In the genomic region with DNA sequence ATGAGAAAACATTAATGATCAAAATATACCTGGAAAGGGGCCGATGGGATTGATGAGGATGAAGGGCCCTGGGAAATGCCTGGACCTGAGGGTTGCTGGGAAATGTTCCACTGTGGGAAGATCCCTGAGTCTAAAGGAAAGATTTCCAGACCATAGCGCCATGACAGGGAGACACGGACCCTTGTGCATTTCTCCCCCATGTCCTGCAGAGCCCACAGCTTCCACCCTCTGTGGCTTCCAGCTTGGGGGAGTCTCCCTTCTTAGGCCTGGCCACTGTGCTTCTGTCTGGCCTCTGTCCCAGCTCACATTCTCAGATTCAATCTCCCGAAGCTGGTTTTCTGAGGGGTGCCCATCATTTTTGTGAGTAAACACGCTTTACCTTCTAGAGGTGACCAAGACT, we compare ENCODE assay signal across 21 cellular contexts. TPM values are rescaled to one million over a fixed set of nuclear protein-coding genes. Genes with fewer than 3 reads are reported as not detected.
A peak's percentile ranks its signal among the peaks of the same experiment; 100 is the strongest.
DNase-seq lines count a peak whose midpoint lies in the region; ATAC-seq and TF ChIP-seq lines count a peak whose summit lies in the region.
"Had no signal": no experiment of that assay in that cellular context is flagged by ENCODE, and none has a peak within 500 bp of the region (broad histone marks: within the 10 kb centered on the region; RNA-seq: fewer than 3 reads in every experiment).

No MANE protein-coding gene starts in this region.

- H3K4me3 ChIP-seq in esophagus muscularis mucosa: no peak overlapping the region
- H3K4me3 ChIP-seq: BLaER1 treated with 17β-estradiol and CSF1 and Interleukin-3, amounts not matched to agents 10 nM and 100 nM; GM12878; GM23338; HAP-1 had no signal

- WGBS in esophagus muscularis mucosa: 92% methylated on average over 5 of the region's 5 CpGs

- peak; percentile 2 for DNase-seq in AG20443 (ENCODE audit: low spot score)
- peak; percentile 1 for DNase-seq in GM10248 (ENCODE audit: extremely low spot score)
- DNase-seq in esophagus muscularis mucosa (ENCODE audit: extremely low spot score): peak; percentile 75
- DNase-seq in UCSD-AML1 (lab: John Stamatoyannopoulos, UW; ENCODE audit: unreplicated experiment): no peak
- no peak for DNase-seq in activated gamma-delta T cell treated with Interleukin-2 at 50 U/mL for 16 hours
- DNase-seq: AML-193; BE2C; CD4-positive, alpha-beta T cell; CD8-positive, alpha-beta memory T cell; DMS 273 treated with DMSO at 0.1 percent for 48 hours; DMS79; EL; GDM1; HFFc6 had no signal

- ATAC-seq in GM21381 (IDR thresholded peaks at IDR 0.05; ENCODE audit: unreplicated experiment): no peak
- ATAC-seq: GM12878, GM23338 had no signal

- no peak for TF ChIP-seq POLR2A in esophagus muscularis mucosa (IDR thresholded peaks at IDR 0.05; ENCODE audit: low read depth)

- TF ChIP-seq EP300 in esophagus muscularis mucosa (IDR thresholded peaks at IDR 0.05): no peak

- H3K9me3 ChIP-seq in esophagus muscularis mucosa: no peaks in the 10 kb centered on the region
- H3K9me3 ChIP-seq: BE2C, HAP-1 had no signal

- no peak for TF ChIP-seq CTCF in GM10248 (IDR thresholded peaks at IDR 0.05; ENCODE audit: control extremely low read depth, extremely low read depth, low read depth, missing control alignments)
- TF ChIP-seq CTCF in esophagus muscularis mucosa (IDR thresholded peaks at IDR 0.05): no peak

- POLR2A ChIA-PET in GM10248 (lab: Yijun Ruan, JAX): no interaction called here

- H3K27me3 ChIP-seq in esophagus muscularis mucosa: peaks cover 0 to 49% (median 0%) of the 10 kb centered on the region in 4 donors
- H3K27me3 ChIP-seq: BE2C; BLaER1 treated with 17β-estradiol and CSF1 and Interleukin-3, amounts not matched to agents 10 nM and 100 nM had no signal

- H3K36me3 ChIP-seq in esophagus muscularis mucosa: no peaks in the 10 kb centered on the region
- H3K36me3 ChIP-seq: BE2C; BLaER1 treated with 17β-estradiol and CSF1 and Interleukin-3, amounts not matched to agents 10 nM and 100 nM; HAP-1 had no signal

- CTCF ChIA-PET in GM10248 (lab: Yijun Ruan, JAX): no interaction called here

- intact Hi-C loops in esophagus muscularis mucosa (cut with DNase I): no loop called here

- H3K27ac ChIP-seq in esophagus muscularis mucosa (replicated peaks in 1 of 4): no peak overlapping the region
- H3K27ac ChIP-seq: BLaER1 treated with 17β-estradiol and CSF1 and Interleukin-3, amounts not matched to agents 10 nM and 100 nM had no signal

- H3K4me1 ChIP-seq in esophagus muscularis mucosa: no peaks in the 10 kb centered on the region
- H3K4me1 ChIP-seq: BE2C; BLaER1 treated with 17β-estradiol and CSF1 and Interleukin-3, amounts not matched to agents 10 nM and 100 nM; HAP-1 had no signal

RNA-seq across cellular contexts. Expression of gene PRAMEF12, which starts 1.0 kb away (rescaled TPM):
- total RNA-seq in esophagus muscularis mucosa: not detected
- total RNA-seq: A172; CD4-positive, alpha-beta T cell; CD8-positive, alpha-beta memory T cell; GM12878; GM23338; H4; HFFc6 had no signal

RNA-seq across cellular contexts. Expression of gene PRAMEF1, which starts 18.7 kb away (rescaled TPM):
- total RNA-seq in esophagus muscularis mucosa: not detected
- total RNA-seq: A172; CD4-positive, alpha-beta T cell; CD8-positive, alpha-beta memory T cell; GM12878; GM23338; H4; HFFc6 had no signal

RNA-seq across cellular contexts. Expression of gene CFAP107, which starts 26.5 kb away (rescaled TPM):
- not detected for total RNA-seq in esophagus muscularis mucosa
- total RNA-seq: A172; CD4-positive, alpha-beta T cell; CD8-positive, alpha-beta memory T cell; GM12878; H4; HFFc6 had no signal

RNA-seq across cellular contexts. Expression of gene AADACL3, which starts 56.6 kb away (rescaled TPM):
- total RNA-seq in esophagus muscularis mucosa: not detected
- total RNA-seq: A172; CD4-positive, alpha-beta T cell; CD8-positive, alpha-beta memory T cell; GM12878; H4; HFFc6 had no signal

RNA-seq across cellular contexts. Expression of gene PRAMEF11, which starts 58.7 kb away (rescaled TPM):
- not detected for total RNA-seq in esophagus muscularis mucosa
- total RNA-seq: A172; CD4-positive, alpha-beta T cell; CD8-positive, alpha-beta memory T cell; GM12878; GM23338; H4; HFFc6 had no signal

Comparison
In these comparisons a context has a peak if more than half of its experiments do, and no peak if none do; other contexts are left out.
1. DNase-seq: peak in AG20443 (single experiment), GM10248 (single experiment) and esophagus muscularis mucosa (single experiment); none in UCSD-AML1 (single experiment) and activated gamma-delta T cell treated with Interleukin-2 at 50 U/mL for 16 hours (single experiment).